12 cellular contexts compared by ENCODE assay signal in the genomic region with DNA sequence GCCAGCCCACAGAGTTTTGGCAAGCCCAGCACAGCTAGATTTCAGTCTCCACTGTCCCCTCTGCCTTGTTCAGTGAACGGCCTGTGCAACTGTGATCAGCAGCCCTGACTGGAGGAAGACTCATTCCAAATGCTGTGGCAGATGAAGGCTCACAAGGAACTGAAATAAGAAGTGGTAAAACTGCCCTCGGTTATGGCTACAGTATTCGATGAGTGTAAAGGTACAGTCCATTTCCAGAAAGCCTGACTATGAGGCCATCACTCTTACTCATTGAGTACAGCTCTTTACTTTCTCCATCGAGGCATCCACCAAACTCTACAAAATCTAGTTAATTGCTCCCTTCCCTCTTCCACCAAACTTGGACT.
DNase-seq lines count a peak whose midpoint lies in the region; ATAC-seq lines count a peak whose summit lies in the region.
"Had no signal": no experiment of that assay in that cellular context is flagged by ENCODE, and none has a peak within 500 bp of the region (broad histone marks: within the 10 kb centered on the region; RNA-seq: fewer than 3 reads in every experiment).

No MANE protein-coding gene starts in this region.

- H3K36me3 ChIP-seq in KOPT-K1 (ENCODE audit: insufficient read depth, low read length), result no peaks in the 10 kb centered on the region

- H3K9me3 ChIP-seq in KOPT-K1 (ENCODE audit: insufficient read depth, low read length, poor library complexity, severe bottlenecking), result no peaks in the 10 kb centered on the region

- peak overlapping the region; percentile 98 for H3K27ac ChIP-seq in KOPT-K1 (ENCODE audit: low read depth, low read length, poor library complexity, severe bottlenecking)

- H3K9me3 Mint-ChIP-seq in activated CD4-positive, alpha-beta T cell treated with anti-CD3 and anti-CD28 coated beads for 36 hours (ENCODE audit: low read depth), result no peaks in the 10 kb centered on the region
- no peaks in the 10 kb centered on the region for H3K9me3 Mint-ChIP-seq in activated CD4-positive, alpha-beta T cell treated with anti-CD3 and anti-CD28 coated beads, Interleukin-2, amount 10 ng/mL, durations not matched to agents 24 days and 14 days
- H3K9me3 Mint-ChIP-seq in activated naive CD8-positive, alpha-beta T cell treated with anti-CD3 and anti-CD28 coated beads, Interleukin-2, amount 50 U/mL, for 24 hours, result peaks cover 4% of the 10 kb centered on the region
- no peaks in the 10 kb centered on the region for H3K9me3 Mint-ChIP-seq in stimulated activated effector memory CD8-positive, alpha-beta T cell treated with anti-CD3 and anti-CD28 coated beads, Interleukin-12 subunit alpha, Interleukin-12 subunit beta, amount 100 ng/mL, for 72 hours
- H3K9me3 Mint-ChIP-seq: T-helper 1 cell treated with Interleukin-12 subunit alpha and Interleukin-12 subunit beta and Interleukin-4 antibody, amounts not matched to agents 30 μg/mL and 1 μg/mL, for 36 hours had no signal

- intact Hi-C loops in activated CD4-positive, alpha-beta T cell treated with anti-CD3 and anti-CD28 coated beads for 36 hours (cut with DNase I, micrococcal nuclease), result loop anchor here in 1 of 2 experiments (2.0 kb wide), 1 partner anchor 15 kb away; no protein-coding TSS in a partner anchor
- intact Hi-C loops in activated CD4-positive, alpha-beta T cell treated with anti-CD3 and anti-CD28 coated beads, Interleukin-2, amount 10 ng/mL, durations not matched to agents 24 days and 14 days (cut with micrococcal nuclease), result no loop called here

- H3K4me1 Mint-ChIP-seq in activated CD4-positive, alpha-beta T cell treated with anti-CD3 and anti-CD28 coated beads for 36 hours, result peaks cover 52% of the 10 kb centered on the region
- H3K4me1 Mint-ChIP-seq in activated CD4-positive, alpha-beta T cell treated with anti-CD3 and anti-CD28 coated beads, Interleukin-2, amount 10 ng/mL, durations not matched to agents 24 days and 14 days, result peaks cover 29% of the 10 kb centered on the region
- H3K4me1 Mint-ChIP-seq in activated naive CD8-positive, alpha-beta T cell treated with anti-CD3 and anti-CD28 coated beads, Interleukin-2, amount 50 U/mL, for 24 hours, result peaks cover 65% of the 10 kb centered on the region
- H3K4me1 Mint-ChIP-seq in stimulated activated effector memory CD8-positive, alpha-beta T cell treated with anti-CD3 and anti-CD28 coated beads, Interleukin-12 subunit alpha, Interleukin-12 subunit beta, amount 100 ng/mL, for 72 hours, result peaks cover 43% of the 10 kb centered on the region

- ATAC-seq in activated CD4-positive, alpha-beta T cell treated with anti-CD3 and anti-CD28 coated beads for 36 hours, result no peak
- ATAC-seq in activated naive CD8-positive, alpha-beta T cell treated with anti-CD3 and anti-CD28 coated beads, Interleukin-2, amount 50 U/mL, for 24 hours, result peak; percentile 22
- peak; percentile 62 for ATAC-seq in stimulated activated effector memory CD8-positive, alpha-beta T cell treated with anti-CD3 and anti-CD28 coated beads, Interleukin-12 subunit alpha, Interleukin-12 subunit beta, amount 100 ng/mL, for 72 hours
- no peak for ATAC-seq in GM21367 (IDR thresholded peaks at IDR 0.05; ENCODE audit: unreplicated experiment)

- H3K27ac Mint-ChIP-seq in activated CD4-positive, alpha-beta T cell treated with anti-CD3 and anti-CD28 coated beads for 36 hours, result peak overlapping the region; percentile 96
- H3K27ac Mint-ChIP-seq in activated CD4-positive, alpha-beta T cell treated with anti-CD3 and anti-CD28 coated beads, Interleukin-2, amount 10 ng/mL, durations not matched to agents 24 days and 14 days, result no peak overlapping the region
- peak overlapping the region; percentile 91 for H3K27ac Mint-ChIP-seq in activated naive CD8-positive, alpha-beta T cell treated with anti-CD3 and anti-CD28 coated beads, Interleukin-2, amount 50 U/mL, for 24 hours
- H3K27ac Mint-ChIP-seq in stimulated activated effector memory CD8-positive, alpha-beta T cell treated with anti-CD3 and anti-CD28 coated beads, Interleukin-12 subunit alpha, Interleukin-12 subunit beta, amount 100 ng/mL, for 72 hours, result peak overlapping the region; percentile 88

- H3K27me3 Mint-ChIP-seq in activated CD4-positive, alpha-beta T cell treated with anti-CD3 and anti-CD28 coated beads for 36 hours, result no peaks in the 10 kb centered on the region
- H3K27me3 Mint-ChIP-seq in activated CD4-positive, alpha-beta T cell treated with anti-CD3 and anti-CD28 coated beads, Interleukin-2, amount 10 ng/mL, durations not matched to agents 24 days and 14 days, result no peaks in the 10 kb centered on the region
- H3K27me3 Mint-ChIP-seq in activated naive CD8-positive, alpha-beta T cell treated with anti-CD3 and anti-CD28 coated beads, Interleukin-2, amount 50 U/mL, for 24 hours, result no peaks in the 10 kb centered on the region

- peak overlapping the region; percentile 65 for H3K4me3 Mint-ChIP-seq in activated CD4-positive, alpha-beta T cell treated with anti-CD3 and anti-CD28 coated beads for 36 hours
- no peak overlapping the region for H3K4me3 Mint-ChIP-seq in activated CD4-positive, alpha-beta T cell treated with anti-CD3 and anti-CD28 coated beads, Interleukin-2, amount 10 ng/mL, durations not matched to agents 24 days and 14 days
- H3K4me3 Mint-ChIP-seq in activated naive CD8-positive, alpha-beta T cell treated with anti-CD3 and anti-CD28 coated beads, Interleukin-2, amount 50 U/mL, for 24 hours, result peak overlapping the region; percentile 79
- peak overlapping the region; percentile 69 for H3K4me3 Mint-ChIP-seq in stimulated activated effector memory CD8-positive, alpha-beta T cell treated with anti-CD3 and anti-CD28 coated beads, Interleukin-12 subunit alpha, Interleukin-12 subunit beta, amount 100 ng/mL, for 72 hours

- POLR2A ChIA-PET in activated CD4-positive, alpha-beta T cell treated with anti-CD3 and anti-CD28 coated beads for 36 hours (lab: Charles Lee), result interaction anchor here (0.6 kb wide), 2 partner anchors 13 to 116 kb away, joined by 4 to 5 read pairs; no protein-coding TSS in a partner anchor

- no peaks in the 10 kb centered on the region for H3K36me3 Mint-ChIP-seq in activated CD4-positive, alpha-beta T cell treated with anti-CD3 and anti-CD28 coated beads for 36 hours (ENCODE audit: low read depth)
- H3K36me3 Mint-ChIP-seq in activated CD4-positive, alpha-beta T cell treated with anti-CD3 and anti-CD28 coated beads, Interleukin-2, amount 10 ng/mL, durations not matched to agents 24 days and 14 days (ENCODE audit: low read depth), result peaks cover 2% of the 10 kb centered on the region
- no peaks in the 10 kb centered on the region for H3K36me3 Mint-ChIP-seq in activated naive CD8-positive, alpha-beta T cell treated with anti-CD3 and anti-CD28 coated beads, Interleukin-2, amount 50 U/mL, for 24 hours (ENCODE audit: low read depth)
- no peaks in the 10 kb centered on the region for H3K36me3 Mint-ChIP-seq in stimulated activated effector memory CD8-positive, alpha-beta T cell treated with anti-CD3 and anti-CD28 coated beads, Interleukin-12 subunit alpha, Interleukin-12 subunit beta, amount 100 ng/mL, for 72 hours

- CTCF ChIA-PET in activated CD4-positive, alpha-beta T cell treated with anti-CD3 and anti-CD28 coated beads for 36 hours (lab: Charles Lee), result interaction anchor here (2.1 kb wide), 1 partner anchor 10 kb away, joined by 7 read pairs; no protein-coding TSS in a partner anchor

- no peak for DNase-seq in activated CD4-positive, alpha-beta T cell treated with anti-CD3 and anti-CD28 coated beads for 36 hours
- no peak for DNase-seq in activated CD4-positive, alpha-beta T cell treated with anti-CD3 and anti-CD28 coated beads, Interleukin-2, amount 10 ng/mL, durations not matched to agents 24 days and 14 days
- DNase-seq in activated naive CD8-positive, alpha-beta T cell treated with anti-CD3 and anti-CD28 coated beads, Interleukin-2, amount 50 U/mL, for 24 hours, result no peak
- no peak for DNase-seq in stimulated activated effector memory CD8-positive, alpha-beta T cell treated with anti-CD3 and anti-CD28 coated beads, Interleukin-12 subunit alpha, Interleukin-12 subunit beta, amount 100 ng/mL, for 72 hours (ENCODE audit: low spot score in 2 of 2)
- DNase-seq in COLO829 (ENCODE audit: low spot score) (no peak), OCI-M1 (lab: John Stamatoyannopoulos, UW) (no peak)
- DNase-seq: 8988T; activated CD4-positive, alpha-beta T cell treated with anti-CD3 and anti-CD28 coated beads for 4 hours; effector CD4-positive, alpha-beta T cell had no signal

Comparison
In these comparisons a context has a peak if more than half of its experiments do, and no peak if none do; other contexts are left out.
1. ATAC-seq: peak in activated naive CD8-positive, alpha-beta T cell treated with anti-CD3 and anti-CD28 coated beads, Interleukin-2, amount 50 U/mL, for 24 hours (single experiment) and stimulated activated effector memory CD8-positive, alpha-beta T cell treated with anti-CD3 and anti-CD28 coated beads, Interleukin-12 subunit alpha, Interleukin-12 subunit beta, amount 100 ng/mL, for 72 hours (single experiment); none in activated CD4-positive, alpha-beta T cell treated with anti-CD3 and anti-CD28 coated beads for 36 hours (single experiment) and GM21367 (single experiment).